9 cellular contexts compared by ENCODE assay signal in the genomic region with DNA sequence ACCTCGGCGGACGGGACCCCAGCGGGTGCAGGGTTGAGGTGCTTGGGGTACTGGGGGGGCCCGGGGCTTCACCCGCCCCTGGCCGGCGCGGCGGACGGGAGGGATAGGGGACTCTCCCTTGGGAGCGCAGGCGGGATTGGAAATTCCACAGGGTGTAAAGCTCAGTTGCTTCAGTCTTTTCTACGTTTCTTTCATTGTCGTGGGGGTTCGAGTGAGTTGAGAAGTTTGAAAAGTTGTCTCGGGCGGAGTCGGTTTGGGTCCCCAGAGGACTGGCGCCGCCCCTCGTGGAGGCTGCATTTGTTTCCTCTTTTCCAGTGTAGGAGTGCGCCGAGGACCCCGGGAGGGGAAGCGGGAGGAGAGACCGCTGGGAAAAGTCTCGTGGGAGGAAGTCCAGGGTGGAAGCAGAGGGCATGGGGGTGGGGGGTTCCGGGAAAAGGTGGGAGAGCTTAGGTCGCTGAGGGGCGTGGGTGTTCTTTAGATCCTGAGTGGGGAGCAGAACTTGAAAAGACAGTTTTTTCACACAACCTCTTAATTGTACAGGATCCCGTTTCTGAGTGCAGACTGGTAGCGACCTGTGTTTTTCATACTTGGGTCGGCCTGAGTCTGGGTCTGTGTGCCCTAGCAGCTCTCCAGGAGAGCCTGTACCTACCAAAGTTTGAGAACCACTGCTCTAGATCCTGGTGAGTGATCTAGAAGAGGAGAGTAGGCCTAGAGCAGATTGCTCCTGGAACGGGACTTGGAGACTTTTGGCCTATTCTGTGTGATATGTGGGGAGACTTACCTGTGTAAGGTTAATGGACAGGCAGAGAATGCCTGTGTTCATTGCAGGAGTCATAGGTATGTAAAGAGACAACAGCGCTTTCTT. TPM values are rescaled to one million over a fixed set of nuclear protein-coding genes. Genes with fewer than 3 reads are reported as not detected.
DNase-seq lines count a peak whose midpoint lies in the region; ATAC-seq and TF ChIP-seq lines count a peak whose summit lies in the region.
"Had no signal": no experiment of that assay in that cellular context is flagged by ENCODE, and none has a peak within 500 bp of the region (broad histone marks: within the 10 kb centered on the region; RNA-seq: fewer than 3 reads in every experiment).

No MANE protein-coding gene starts in this region.

- H3K27ac ChIP-seq in dorsolateral prefrontal cortex (no peak overlapping the region), transverse colon (peak overlapping the region; percentile 73 to 94 (median 86))

- CTCF ChIA-PET in activated CD4-positive, alpha-beta T cell treated with anti-CD3 and anti-CD28 coated beads for 36 hours (lab: Charles Lee): no interaction called here

- no peaks in the 10 kb centered on the region for H3K36me3 Mint-ChIP-seq in activated CD4-positive, alpha-beta T cell treated with anti-CD3 and anti-CD28 coated beads for 36 hours (ENCODE audit: low read depth)

- H3K27me3 ChIP-seq in dorsolateral prefrontal cortex: peaks cover 0 to 48% (median 25%) of the 10 kb centered on the region in 45 donors
- H3K27me3 ChIP-seq in transverse colon: peaks cover 14% of the 10 kb centered on the region

- in situ Hi-C loops in transverse colon (cut with MboI; ENCODE audit: low pct_ligation_motif_present in 1 of 4, low pct_unique_long_range_greater_than_20kb in 1 of 4, low sequenced_read_pairs in 3 of 4): loop anchor here in 1 of 4 donors (10.0 kb wide), 1 partner anchor 122 kb away; no protein-coding TSS in a partner anchor

- intact Hi-C loops in dorsolateral prefrontal cortex (cut with DNase I): no loop called here
- intact Hi-C loops in transverse colon (cut with DNase I; ENCODE audit: low total_unique reads): no loop called here
- intact Hi-C loops in activated CD4-positive, alpha-beta T cell treated with anti-CD3 and anti-CD28 coated beads for 36 hours (cut with DNase I, micrococcal nuclease): no loop called here

- peaks cover 0 to 17% (median 0%) of the 10 kb centered on the region in 4 donors for H3K4me1 ChIP-seq in transverse colon

- H3K4me3 Mint-ChIP-seq in activated CD4-positive, alpha-beta T cell treated with anti-CD3 and anti-CD28 coated beads for 36 hours: no peak overlapping the region

- TF ChIP-seq EP300 in transverse colon (IDR thresholded peaks at IDR 0.05; ENCODE audit: low read depth): no peak

- H3K4me3 ChIP-seq in dorsolateral prefrontal cortex (peak overlapping the region in 56 of 59 donors; percentile 6 to 65 (median 42)), transverse colon (peak overlapping the region; percentile 55 to 75 (median 64))
- H3K4me3 ChIP-seq: K562 had no signal

- ATAC-seq in left lobe of liver: peak; percentile 44
- no peak for ATAC-seq in activated CD4-positive, alpha-beta T cell treated with anti-CD3 and anti-CD28 coated beads for 36 hours
- ATAC-seq: K562 had no signal

- H3K27ac Mint-ChIP-seq in activated CD4-positive, alpha-beta T cell treated with anti-CD3 and anti-CD28 coated beads for 36 hours: no peak overlapping the region

- peaks cover 5% of the 10 kb centered on the region for H3K9me3 Mint-ChIP-seq in activated CD4-positive, alpha-beta T cell treated with anti-CD3 and anti-CD28 coated beads for 36 hours (ENCODE audit: low read depth)

- 15 to 60% methylated on average over 2 to 30 of the region's 36 CpGs for WGBS in transverse colon (ENCODE audit: low coverage in 1 of 2), 2 donors

- DNase-seq in DMS 273 (lab: John Stamatoyannopoulos, UW; ENCODE audit: unreplicated experiment): peak; percentile 40
- DNase-seq in DMS 273 treated with DMSO at 0.1 percent for 48 hours (lab: John Stamatoyannopoulos, UW): no peak
- no peak for DNase-seq in dorsolateral prefrontal cortex
- no peak for DNase-seq in left lobe of liver (ENCODE audit: low spot score)
- peak; percentile 30 for DNase-seq in transverse colon
- DNase-seq in COLO668 (lab: John Stamatoyannopoulos, UW; ENCODE audit: unreplicated experiment): no peak
- DNase-seq in activated CD4-positive, alpha-beta T cell treated with anti-CD3 and anti-CD28 coated beads for 36 hours: no peak
- no peak for DNase-seq in NCI-H774 (lab: John Stamatoyannopoulos, UW)

- TF ChIP-seq POLR2A in transverse colon (IDR thresholded peaks at IDR 0.05): no peak

- TF ChIP-seq CTCF in dorsolateral prefrontal cortex (IDR thresholded peaks at IDR 0.05 in 54 of 56, conservative IDR thresholded peaks at IDR 0.05 in 2 of 56; ENCODE audit: low read depth in 1 of 56, partially characterized antibody in 56 of 56) (no peak), transverse colon (IDR thresholded peaks at IDR 0.05) (no peak)

- H3K27me3 Mint-ChIP-seq in activated CD4-positive, alpha-beta T cell treated with anti-CD3 and anti-CD28 coated beads for 36 hours: peaks cover 26% of the 10 kb centered on the region

- H3K4me1 Mint-ChIP-seq in activated CD4-positive, alpha-beta T cell treated with anti-CD3 and anti-CD28 coated beads for 36 hours: no peaks in the 10 kb centered on the region

- no peaks in the 10 kb centered on the region for H3K9me3 ChIP-seq in transverse colon

- no peaks in the 10 kb centered on the region for H3K36me3 ChIP-seq in transverse colon

- POLR2A ChIA-PET in activated CD4-positive, alpha-beta T cell treated with anti-CD3 and anti-CD28 coated beads for 36 hours (lab: Charles Lee): no interaction called here

RNA-seq across cellular contexts. Expression of a gene that starts 0.5 kb away (rescaled TPM):
- total RNA-seq in dorsolateral prefrontal cortex: under 1 TPM in 2 of 120 experiments, not detected in 118; 0.21 to 0.30 TPM
- 0.15 TPM for total RNA-seq in left lobe of liver
- 10 to 100 TPM; 20.2 to 38.5 (median 36.6) TPM for total RNA-seq in transverse colon
- total RNA-seq in activated CD4-positive, alpha-beta T cell treated with anti-CD3 and anti-CD28 coated beads for 36 hours: not detected
- total RNA-seq: K562 had no signal

Comparison
In these comparisons a context has a peak if more than half of its experiments do, and no peak if none do; other contexts are left out.
1. DNase-seq: peak in DMS 273 (single experiment) and transverse colon (single experiment); none in DMS 273 treated with DMSO at 0.1 percent for 48 hours (single experiment), dorsolateral prefrontal cortex (0 of 10), left lobe of liver (single experiment), COLO668 (single experiment), activated CD4-positive, alpha-beta T cell treated with anti-CD3 and anti-CD28 coated beads for 36 hours (single experiment) and NCI-H774 (single experiment).
2. H3K27ac ChIP-seq: peak in transverse colon (4 of 4); none in dorsolateral prefrontal cortex (0 of 59).
3. RNA of a gene that starts 0.5 kb away (total RNA-seq): 20.2 to 38.5 TPM in transverse colon; 0.15 TPM in left lobe of liver (single experiment), 0.21 to 0.30 TPM in dorsolateral prefrontal cortex and not detected in activated CD4-positive, alpha-beta T cell treated with anti-CD3 and anti-CD28 coated beads for 36 hours; every median in the first group is over 10 times any median in the second.